13 cellular contexts compared by ENCODE assay signal in genomic region chr19:29259867-29260281, GRCh38. TPM values are rescaled to one million over a fixed set of nuclear protein-coding genes. Genes with fewer than 3 reads are reported as not detected.
DNase-seq lines count a peak whose midpoint lies in the region; ATAC-seq lines count a peak whose summit lies in the region.
"Had no signal": no experiment of that assay in that cellular context is flagged by ENCODE, and none has a peak within 500 bp of the region (broad histone marks: within the 10 kb centered on the region; RNA-seq: fewer than 3 reads in every experiment).

No MANE protein-coding gene starts in this region.

- no peak overlapping the region for H3K4me3 ChIP-seq in Karpas-422 (ENCODE audit: low read length)
- H3K4me3 ChIP-seq in adipocyte (ENCODE audit: low read length), result no peak overlapping the region
- H3K4me3 ChIP-seq: BLaER1 had no signal

- ATAC-seq in HG03378 (IDR thresholded peaks at IDR 0.05; ENCODE audit: unreplicated experiment), result no peak
- ATAC-seq: CD8-positive, alpha-beta T cell had no signal

- no peak overlapping the region for H3K27ac ChIP-seq in Karpas-422 (ENCODE audit: low read length)
- H3K27ac ChIP-seq: BLaER1 had no signal

- no peaks in the 10 kb centered on the region for H3K36me3 ChIP-seq in Karpas-422 (ENCODE audit: insufficient read depth, low read length)
- H3K36me3 ChIP-seq in adipocyte (ENCODE audit: control insufficient read depth, insufficient read depth, low read length, severe bottlenecking), result no peaks in the 10 kb centered on the region
- H3K36me3 ChIP-seq: BLaER1 had no signal

- H3K27me3 ChIP-seq in Karpas-422 (ENCODE audit: low read length) (no peaks in the 10 kb centered on the region), adipocyte (replicated peaks; ENCODE audit: control insufficient read depth, insufficient read depth, low read length) (peaks cover 17% of the 10 kb centered on the region)
- H3K27me3 ChIP-seq: BLaER1 had no signal

- H3K9me3 ChIP-seq in Karpas-422 (ENCODE audit: low read length) (no peaks in the 10 kb centered on the region), adipocyte (ENCODE audit: control insufficient read depth, low read length) (no peaks in the 10 kb centered on the region)
- H3K9me3 ChIP-seq: BLaER1 had no signal

- peak overlapping the region; percentile 64; the same call in 1 of the 2 replicates for H2AFZ ChIP-seq in Karpas-422 (ENCODE audit: low read length)

- DNase-seq in DMS 273 (lab: John Stamatoyannopoulos, UW; ENCODE audit: unreplicated experiment), result peak; percentile 49
- DNase-seq in Karpas-422, result no peak
- DNase-seq in adipocyte (ENCODE audit: low read depth), result no peak
- DNase-seq in mesenteric fat pad (ENCODE audit: low spot score), result peak; percentile 49
- DNase-seq in NCI-H146 treated with DMSO at 0.1 percent for 48 hours (lab: John Stamatoyannopoulos, UW; ENCODE audit: unreplicated experiment), result no peak
- no peak for DNase-seq in T-helper 9 cell
- DNase-seq in NCI-H446 (lab: John Stamatoyannopoulos, UW), result no peak
- DNase-seq: KG1, NCI-H187, SIG-M5 had no signal

- H3K4me1 ChIP-seq in Karpas-422 (ENCODE audit: low read length) (no peaks in the 10 kb centered on the region), adipocyte (ENCODE audit: control insufficient read depth, insufficient read depth, low read length) (peaks cover 8% of the 10 kb centered on the region)
- H3K4me1 ChIP-seq: BLaER1 had no signal

- H4K20me1 ChIP-seq in Karpas-422 (ENCODE audit: insufficient read depth, low read depth, low read length), result no peaks in the 10 kb centered on the region
- H4K20me1 ChIP-seq: BLaER1 had no signal

- H3K9ac ChIP-seq in Karpas-422 (ENCODE audit: low read length), result no peak overlapping the region
- peak overlapping the region; percentile 61 for H3K9ac ChIP-seq in adipocyte (ENCODE audit: low read length)
- H3K9ac ChIP-seq: BLaER1 had no signal

- H3K79me2 ChIP-seq in Karpas-422 (ENCODE audit: low read length), result no peaks in the 10 kb centered on the region

- H3K4me2 ChIP-seq in Karpas-422 (ENCODE audit: low read depth, low read length, poor library complexity, severe bottlenecking), result no peak overlapping the region
- H3K4me2 ChIP-seq: BLaER1 had no signal

- no peaks in the 10 kb centered on the region for H3K9me2 ChIP-seq in Karpas-422 (replicated peaks; ENCODE audit: insufficient read depth, low read length)

RNA-seq across cellular contexts. Expression of gene UQCRFS1, which starts 46.9 kb away (rescaled TPM):
- total RNA-seq in Karpas-422 (2014; rRNA removed; shearing (Covaris generic); ENCODE audit: low replicate concordance), result 34.7 and 38.2 TPM in 2 replicates
- total RNA-seq in mesenteric fat pad, result 36.7 TPM

Comparison
In these comparisons a context has a peak if more than half of its experiments do, and no peak if none do; other contexts are left out.
1. DNase-seq: peak in DMS 273 (single experiment) and mesenteric fat pad (single experiment); none in Karpas-422 (single experiment), adipocyte (single experiment), NCI-H146 treated with DMSO at 0.1 percent for 48 hours (single experiment), T-helper 9 cell (single experiment) and NCI-H446 (0 of 2).